In the genomic region with DNA sequence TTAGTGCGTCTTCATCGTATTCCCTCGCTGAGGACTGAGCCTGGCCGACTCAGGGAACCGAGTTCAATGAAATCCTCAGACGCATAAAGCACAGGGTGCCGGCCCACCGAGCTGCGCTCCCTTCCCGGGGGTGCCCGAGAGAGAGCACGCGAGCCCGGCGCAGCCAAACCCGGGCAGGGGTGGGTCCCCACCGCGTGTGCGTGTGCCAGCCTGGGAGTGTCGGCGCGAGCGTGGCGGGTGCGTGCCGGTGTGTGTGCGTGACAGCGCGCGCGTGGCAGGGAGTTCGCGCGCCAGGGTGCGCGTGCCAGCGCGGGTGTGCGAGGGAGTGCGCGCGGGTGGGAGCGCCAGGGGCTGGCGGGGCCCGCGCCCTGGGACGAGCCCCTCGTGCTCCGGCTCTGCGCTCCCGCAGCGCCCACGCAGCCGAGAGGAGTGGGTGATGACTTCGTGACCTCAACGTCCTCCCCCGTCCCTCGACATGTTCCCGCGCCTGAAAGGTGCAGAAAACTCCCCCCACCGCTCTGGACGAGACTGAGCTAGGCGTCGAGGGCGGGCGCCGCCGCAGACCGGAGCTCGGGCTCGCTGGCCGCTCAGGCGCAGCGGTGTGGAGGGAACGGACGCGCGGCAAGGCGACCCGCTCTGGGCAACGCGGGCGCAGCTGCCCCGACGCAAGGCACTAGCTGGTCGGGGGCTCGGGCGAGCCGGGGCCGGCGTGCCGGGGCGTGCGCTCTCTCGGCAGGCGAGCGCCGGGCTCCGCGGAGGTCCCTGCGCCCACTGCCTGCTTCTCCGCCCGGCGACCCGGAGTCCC, we compare ENCODE assay signal across 1 cellular context.
TF ChIP-seq lines count a peak whose summit lies in the region.

No MANE protein-coding gene starts in this region.

TF ChIP-seq in WTC11, 78 proteins besides CTCF, POLR2A, EP300 and RAD21 (continued from another document and continues in another):
- TF ChIP-seq SMAD3 (CRISPR knock-in tag; IDR thresholded peaks at IDR 0.05; ENCODE audit: borderline replicate concordance) (peak; percentile 48; the same call in 1 of the 2 replicates), HMGA2 (CRISPR knock-in tag; IDR thresholded peaks at IDR 0.05) (no peak), USF2 (CRISPR knock-in tag; IDR thresholded peaks at IDR 0.05) (no peak; the same call in 1 of the 2 replicates), NFE2L1 (CRISPR knock-in tag; IDR thresholded peaks at IDR 0.05) (peak; percentile 58; the same call in 1 of the 2 replicates), NR3C1 (CRISPR knock-in tag; conservative IDR thresholded peaks at IDR 0.05; ENCODE audit: low read depth) (no peak; the same call in 1 of the 2 replicates), ARID4B (CRISPR knock-in tag; IDR thresholded peaks at IDR 0.05; ENCODE audit: borderline replicate concordance) (0 out of 2 replicates have a peak, but pooled peaks have one; percentile 85), ZNF671 (CRISPR knock-in tag; IDR thresholded peaks at IDR 0.05) (no peak), ZNF317 (CRISPR knock-in tag; IDR thresholded peaks at IDR 0.05; ENCODE audit: borderline replicate concordance, low read depth) (no peak), SP1 (CRISPR knock-in tag; conservative IDR thresholded peaks at IDR 0.05) (peak; percentile 35; the same call in 1 of the 2 replicates), ETV6 (CRISPR knock-in tag; IDR thresholded peaks at IDR 0.05) (peak; percentile 81), FOXP1 (CRISPR knock-in tag; IDR thresholded peaks at IDR 0.05; ENCODE audit: borderline replicate concordance) (peak; percentile 95), SMAD4 (CRISPR knock-in tag; IDR thresholded peaks at IDR 0.05) (no peak), NR1H2 (CRISPR knock-in tag; IDR thresholded peaks at IDR 0.05) (no peak), MYBL2 (CRISPR knock-in tag; IDR thresholded peaks at IDR 0.05) (peak; percentile 62; the same call in 1 of the 2 replicates), FOXJ3 (CRISPR knock-in tag; IDR thresholded peaks at IDR 0.05; ENCODE audit: borderline replicate concordance) (no peak), ATF3 (CRISPR knock-in tag; conservative IDR thresholded peaks at IDR 0.05) (no peak), ELF4 (CRISPR knock-in tag; IDR thresholded peaks at IDR 0.05; ENCODE audit: low read depth) (no peak; the same call in 1 of the 2 replicates), E2F5 (CRISPR knock-in tag; IDR thresholded peaks at IDR 0.05) (no peak; the same call in none of the 2 replicates), ZNF121 (CRISPR knock-in tag; IDR thresholded peaks at IDR 0.05) (peak; percentile 2; the same call in 1 of the 2 replicates), CREB1 (CRISPR knock-in tag; IDR thresholded peaks at IDR 0.05) (no peak), GTF2I (CRISPR knock-in tag; conservative IDR thresholded peaks at IDR 0.05) (no peak)
- TF ChIP-seq, protein P1, sequence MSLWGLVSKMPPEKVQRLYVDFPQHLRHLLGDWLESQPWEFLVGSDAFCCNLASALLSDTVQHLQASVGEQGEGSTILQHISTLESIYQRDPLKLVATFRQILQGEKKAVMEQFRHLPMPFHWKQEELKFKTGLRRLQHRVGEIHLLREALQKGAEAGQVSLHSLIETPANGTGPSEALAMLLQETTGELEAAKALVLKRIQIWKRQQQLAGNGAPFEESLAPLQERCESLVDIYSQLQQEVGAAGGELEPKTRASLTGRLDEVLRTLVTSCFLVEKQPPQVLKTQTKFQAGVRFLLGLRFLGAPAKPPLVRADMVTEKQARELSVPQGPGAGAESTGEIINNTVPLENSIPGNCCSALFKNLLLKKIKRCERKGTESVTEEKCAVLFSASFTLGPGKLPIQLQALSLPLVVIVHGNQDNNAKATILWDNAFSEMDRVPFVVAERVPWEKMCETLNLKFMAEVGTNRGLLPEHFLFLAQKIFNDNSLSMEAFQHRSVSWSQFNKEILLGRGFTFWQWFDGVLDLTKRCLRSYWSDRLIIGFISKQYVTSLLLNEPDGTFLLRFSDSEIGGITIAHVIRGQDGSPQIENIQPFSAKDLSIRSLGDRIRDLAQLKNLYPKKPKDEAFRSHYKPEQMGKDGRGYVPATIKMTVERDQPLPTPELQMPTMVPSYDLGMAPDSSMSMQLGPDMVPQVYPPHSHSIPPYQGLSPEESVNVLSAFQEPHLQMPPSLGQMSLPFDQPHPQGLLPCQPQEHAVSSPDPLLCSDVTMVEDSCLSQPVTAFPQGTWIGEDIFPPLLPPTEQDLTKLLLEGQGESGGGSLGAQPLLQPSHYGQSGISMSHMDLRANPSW (CRISPR knock-in tag; conservative IDR thresholded peaks at IDR 0.05; ENCODE audit: low read depth): no peak
- TF ChIP-seq, protein P2, sequence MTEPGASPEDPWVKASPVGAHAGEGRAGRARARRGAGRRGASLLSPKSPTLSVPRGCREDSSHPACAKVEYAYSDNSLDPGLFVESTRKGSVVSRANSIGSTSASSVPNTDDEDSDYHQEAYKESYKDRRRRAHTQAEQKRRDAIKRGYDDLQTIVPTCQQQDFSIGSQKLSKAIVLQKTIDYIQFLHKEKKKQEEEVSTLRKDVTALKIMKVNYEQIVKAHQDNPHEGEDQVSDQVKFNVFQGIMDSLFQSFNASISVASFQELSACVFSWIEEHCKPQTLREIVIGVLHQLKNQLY (CRISPR knock-in tag; IDR thresholded peaks at IDR 0.05): no peak
- TF ChIP-seq, protein P3, sequence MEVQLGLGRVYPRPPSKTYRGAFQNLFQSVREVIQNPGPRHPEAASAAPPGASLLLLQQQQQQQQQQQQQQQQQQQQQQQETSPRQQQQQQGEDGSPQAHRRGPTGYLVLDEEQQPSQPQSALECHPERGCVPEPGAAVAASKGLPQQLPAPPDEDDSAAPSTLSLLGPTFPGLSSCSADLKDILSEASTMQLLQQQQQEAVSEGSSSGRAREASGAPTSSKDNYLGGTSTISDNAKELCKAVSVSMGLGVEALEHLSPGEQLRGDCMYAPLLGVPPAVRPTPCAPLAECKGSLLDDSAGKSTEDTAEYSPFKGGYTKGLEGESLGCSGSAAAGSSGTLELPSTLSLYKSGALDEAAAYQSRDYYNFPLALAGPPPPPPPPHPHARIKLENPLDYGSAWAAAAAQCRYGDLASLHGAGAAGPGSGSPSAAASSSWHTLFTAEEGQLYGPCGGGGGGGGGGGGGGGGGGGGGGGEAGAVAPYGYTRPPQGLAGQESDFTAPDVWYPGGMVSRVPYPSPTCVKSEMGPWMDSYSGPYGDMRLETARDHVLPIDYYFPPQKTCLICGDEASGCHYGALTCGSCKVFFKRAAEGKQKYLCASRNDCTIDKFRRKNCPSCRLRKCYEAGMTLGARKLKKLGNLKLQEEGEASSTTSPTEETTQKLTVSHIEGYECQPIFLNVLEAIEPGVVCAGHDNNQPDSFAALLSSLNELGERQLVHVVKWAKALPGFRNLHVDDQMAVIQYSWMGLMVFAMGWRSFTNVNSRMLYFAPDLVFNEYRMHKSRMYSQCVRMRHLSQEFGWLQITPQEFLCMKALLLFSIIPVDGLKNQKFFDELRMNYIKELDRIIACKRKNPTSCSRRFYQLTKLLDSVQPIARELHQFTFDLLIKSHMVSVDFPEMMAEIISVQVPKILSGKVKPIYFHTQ (CRISPR knock-in tag; IDR thresholded peaks at IDR 0.05): no peak
- TF ChIP-seq, protein P4, sequence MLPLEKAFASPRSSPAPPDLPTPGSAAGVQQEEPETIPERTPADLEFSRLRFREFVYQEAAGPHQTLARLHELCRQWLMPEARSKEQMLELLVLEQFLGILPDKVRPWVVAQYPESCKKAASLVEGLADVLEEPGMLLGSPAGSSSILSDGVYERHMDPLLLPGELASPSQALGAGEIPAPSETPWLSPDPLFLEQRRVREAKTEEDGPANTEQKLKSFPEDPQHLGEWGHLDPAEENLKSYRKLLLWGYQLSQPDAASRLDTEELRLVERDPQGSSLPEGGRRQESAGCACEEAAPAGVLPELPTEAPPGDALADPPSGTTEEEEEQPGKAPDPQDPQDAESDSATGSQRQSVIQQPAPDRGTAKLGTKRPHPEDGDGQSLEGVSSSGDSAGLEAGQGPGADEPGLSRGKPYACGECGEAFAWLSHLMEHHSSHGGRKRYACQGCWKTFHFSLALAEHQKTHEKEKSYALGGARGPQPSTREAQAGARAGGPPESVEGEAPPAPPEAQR (CRISPR knock-in tag; IDR thresholded peaks at IDR 0.05): no peak
- TF ChIP-seq, protein P5, sequence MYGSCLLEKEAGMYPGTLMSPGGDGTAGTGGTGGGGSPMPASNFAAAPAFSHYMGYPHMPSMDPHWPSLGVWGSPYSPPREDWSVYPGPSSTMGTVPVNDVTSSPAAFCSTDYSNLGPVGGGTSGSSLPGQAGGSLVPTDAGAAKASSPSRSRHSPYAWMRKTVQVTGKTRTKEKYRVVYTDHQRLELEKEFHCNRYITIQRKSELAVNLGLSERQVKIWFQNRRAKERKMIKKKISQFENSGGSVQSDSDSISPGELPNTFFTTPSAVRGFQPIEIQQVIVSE (CRISPR knock-in tag; IDR thresholded peaks at IDR 0.05; ENCODE audit: borderline replicate concordance): no peak
- TF ChIP-seq, protein P6, sequence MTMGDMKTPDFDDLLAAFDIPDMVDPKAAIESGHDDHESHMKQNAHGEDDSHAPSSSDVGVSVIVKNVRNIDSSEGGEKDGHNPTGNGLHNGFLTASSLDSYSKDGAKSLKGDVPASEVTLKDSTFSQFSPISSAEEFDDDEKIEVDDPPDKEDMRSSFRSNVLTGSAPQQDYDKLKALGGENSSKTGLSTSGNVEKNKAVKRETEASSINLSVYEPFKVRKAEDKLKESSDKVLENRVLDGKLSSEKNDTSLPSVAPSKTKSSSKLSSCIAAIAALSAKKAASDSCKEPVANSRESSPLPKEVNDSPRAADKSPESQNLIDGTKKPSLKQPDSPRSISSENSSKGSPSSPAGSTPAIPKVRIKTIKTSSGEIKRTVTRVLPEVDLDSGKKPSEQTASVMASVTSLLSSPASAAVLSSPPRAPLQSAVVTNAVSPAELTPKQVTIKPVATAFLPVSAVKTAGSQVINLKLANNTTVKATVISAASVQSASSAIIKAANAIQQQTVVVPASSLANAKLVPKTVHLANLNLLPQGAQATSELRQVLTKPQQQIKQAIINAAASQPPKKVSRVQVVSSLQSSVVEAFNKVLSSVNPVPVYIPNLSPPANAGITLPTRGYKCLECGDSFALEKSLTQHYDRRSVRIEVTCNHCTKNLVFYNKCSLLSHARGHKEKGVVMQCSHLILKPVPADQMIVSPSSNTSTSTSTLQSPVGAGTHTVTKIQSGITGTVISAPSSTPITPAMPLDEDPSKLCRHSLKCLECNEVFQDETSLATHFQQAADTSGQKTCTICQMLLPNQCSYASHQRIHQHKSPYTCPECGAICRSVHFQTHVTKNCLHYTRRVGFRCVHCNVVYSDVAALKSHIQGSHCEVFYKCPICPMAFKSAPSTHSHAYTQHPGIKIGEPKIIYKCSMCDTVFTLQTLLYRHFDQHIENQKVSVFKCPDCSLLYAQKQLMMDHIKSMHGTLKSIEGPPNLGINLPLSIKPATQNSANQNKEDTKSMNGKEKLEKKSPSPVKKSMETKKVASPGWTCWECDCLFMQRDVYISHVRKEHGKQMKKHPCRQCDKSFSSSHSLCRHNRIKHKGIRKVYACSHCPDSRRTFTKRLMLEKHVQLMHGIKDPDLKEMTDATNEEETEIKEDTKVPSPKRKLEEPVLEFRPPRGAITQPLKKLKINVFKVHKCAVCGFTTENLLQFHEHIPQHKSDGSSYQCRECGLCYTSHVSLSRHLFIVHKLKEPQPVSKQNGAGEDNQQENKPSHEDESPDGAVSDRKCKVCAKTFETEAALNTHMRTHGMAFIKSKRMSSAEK (CRISPR knock-in tag; IDR thresholded peaks at IDR 0.05; ENCODE audit: borderline replicate concordance): no peak
- TF ChIP-seq, protein P7, sequence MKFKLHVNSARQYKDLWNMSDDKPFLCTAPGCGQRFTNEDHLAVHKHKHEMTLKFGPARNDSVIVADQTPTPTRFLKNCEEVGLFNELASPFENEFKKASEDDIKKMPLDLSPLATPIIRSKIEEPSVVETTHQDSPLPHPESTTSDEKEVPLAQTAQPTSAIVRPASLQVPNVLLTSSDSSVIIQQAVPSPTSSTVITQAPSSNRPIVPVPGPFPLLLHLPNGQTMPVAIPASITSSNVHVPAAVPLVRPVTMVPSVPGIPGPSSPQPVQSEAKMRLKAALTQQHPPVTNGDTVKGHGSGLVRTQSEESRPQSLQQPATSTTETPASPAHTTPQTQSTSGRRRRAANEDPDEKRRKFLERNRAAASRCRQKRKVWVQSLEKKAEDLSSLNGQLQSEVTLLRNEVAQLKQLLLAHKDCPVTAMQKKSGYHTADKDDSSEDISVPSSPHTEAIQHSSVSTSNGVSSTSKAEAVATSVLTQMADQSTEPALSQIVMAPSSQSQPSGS (CRISPR knock-in tag; IDR thresholded peaks at IDR 0.05; ENCODE audit: borderline replicate concordance, low read depth): peak; percentile 16; the same call in 1 of the 2 replicates
